30 cellular contexts compared by ENCODE assay signal in the genomic region with DNA sequence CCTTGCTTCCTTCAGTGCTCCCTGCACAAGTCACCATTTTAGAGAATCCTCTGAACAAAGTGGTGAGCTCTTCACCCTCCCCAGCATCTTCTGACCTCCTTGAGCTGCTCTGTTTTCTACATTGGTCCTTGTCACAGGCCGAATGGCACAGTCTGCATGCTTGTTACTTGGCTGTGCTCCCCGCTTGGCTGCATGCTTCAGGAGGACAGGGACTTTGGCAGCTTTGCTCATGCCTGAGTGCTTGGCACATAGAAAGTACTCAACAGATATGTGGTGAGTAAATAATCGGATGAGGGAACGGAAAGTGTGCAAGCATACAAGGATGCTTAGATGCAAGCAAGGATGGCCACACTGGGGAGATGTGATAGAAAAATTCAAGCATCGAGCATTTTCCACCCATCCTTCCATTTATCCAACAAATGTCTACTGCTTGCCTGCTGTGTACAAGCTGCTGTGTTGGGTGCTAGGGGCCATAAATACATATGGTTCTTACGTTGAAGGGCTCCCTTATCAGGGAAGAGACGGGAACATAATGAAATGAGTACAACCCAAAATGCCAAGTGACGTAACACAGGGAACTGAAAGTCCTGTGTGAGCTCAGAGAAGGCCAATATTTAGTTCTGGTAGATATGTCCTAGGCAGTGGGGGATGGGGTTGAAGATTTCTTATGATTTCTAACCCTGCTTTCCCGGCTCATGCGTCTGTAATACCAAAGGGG. TPM values are rescaled to one million over a fixed set of nuclear protein-coding genes. Genes with fewer than 3 reads are reported as not detected.
A peak's percentile ranks its signal among the peaks of the same experiment; 100 is the strongest.
DNase-seq lines count a peak whose midpoint lies in the region; ATAC-seq, FAIRE-seq and TF ChIP-seq lines count a peak whose summit lies in the region.
"Had no signal": no experiment of that assay in that cellular context is flagged by ENCODE, and none has a peak within 500 bp of the region (broad histone marks: within the 10 kb centered on the region; RNA-seq: fewer than 3 reads in every experiment).

No MANE protein-coding gene starts in this region.

- H3K79me2 ChIP-seq in GM12878 (ENCODE audit: control insufficient read depth, insufficient read depth, low read length) (no peaks in the 10 kb centered on the region), HepG2 (ENCODE audit: insufficient read depth, low read length) (peaks cover 8% of the 10 kb centered on the region)

- H3K36me3 ChIP-seq in GM12878 (ENCODE audit: control insufficient read depth in 2 of 2, insufficient read depth in 2 of 2, low read length in 1 of 2), result no peaks in the 10 kb centered on the region
- H3K36me3 ChIP-seq in HepG2 (replicated peaks in 1 of 2; ENCODE audit: control insufficient read depth in 1 of 2, insufficient read depth in 2 of 2, low read length in 2 of 2), result peaks cover 31 to 63% of the 10 kb centered on the region in 2 experiments
- H3K36me3 ChIP-seq in upper lobe of left lung, result peaks cover 0 to 3% (median 0%) of the 10 kb centered on the region in 4 donors

- in situ Hi-C loops in GM12878 (cut with MboI) (no loop called here), HepG2 (cut with HindIII; ENCODE audit: extremely low pct_ligation_motif_present, low pct_unique_long_range_greater_than_20kb) (no loop called here)

- peaks cover 23% of the 10 kb centered on the region for H3K4me1 ChIP-seq in GM12878 (ENCODE audit: control insufficient read depth, insufficient read depth, low read length)
- H3K4me1 ChIP-seq in HepG2 (ENCODE audit: insufficient read depth, low read length), result no peaks in the 10 kb centered on the region
- H3K4me1 ChIP-seq in upper lobe of left lung, result peaks cover 0 to 5% (median 0%) of the 10 kb centered on the region in 4 donors
- H3K4me1 ChIP-seq: suprapubic skin had no signal

- H3K4me3 ChIP-seq in GM12878 (no peak overlapping the region), HepG2 (replicated peaks in 1 of 3; ENCODE audit: insufficient read depth in 1 of 3, low read depth in 2 of 3, low read length in 3 of 3) (no peak overlapping the region), upper lobe of left lung (no peak overlapping the region)
- H3K4me3 ChIP-seq: esophagus squamous epithelium, suprapubic skin had no signal

- TF ChIP-seq EP300 in GM12878 (IDR thresholded peaks at IDR 0.05; ENCODE audit: borderline replicate concordance in 1 of 2, control insufficient read depth in 1 of 2, low read depth in 2 of 2, low read length in 2 of 2) (no peak), HepG2 (IDR thresholded peaks at IDR 0.05; ENCODE audit: low read depth in 2 of 2, low read length in 2 of 2) (no peak), HepG2 (CRISPR knock-in tag; IDR thresholded peaks at IDR 0.05; ENCODE audit: borderline replicate concordance) (no peak), upper lobe of left lung (IDR thresholded peaks at IDR 0.05) (no peak)

- peak; percentile 35 for ATAC-seq in GM12878
- no peak for ATAC-seq in HepG2
- no peak for ATAC-seq in GM19467 (IDR thresholded peaks at IDR 0.05; ENCODE audit: unreplicated experiment)
- ATAC-seq in upper lobe of left lung (ENCODE audit: low FRiP score in 2 of 2), result no peak
- ATAC-seq: CD8-positive, alpha-beta T cell; HCT116 had no signal

- POLR2A ChIA-PET in GM12878 (lab: Charles Lee) (interaction anchor here (0.7 to 2.9 kb wide), 4 partner anchors 13 to 25 kb away, joined by 3 to 15 read pairs (median 4); no protein-coding TSS in a partner anchor), HepG2 (lab: Yijun Ruan, JAX) (no interaction called here)

- TF ChIP-seq RAD21 in GM12878 (IDR thresholded peaks at IDR 0.05; ENCODE audit: insufficient read depth, low read depth, low read length) (no peak), HepG2 (CRISPR knock-in tag; IDR thresholded peaks at IDR 0.05) (no peak)

- intact Hi-C loops in GM12878 (cut with micrococcal nuclease; ENCODE audit: unreplicated experiment), result no loop called here
- intact Hi-C loops in HepG2 (cut with micrococcal nuclease; ENCODE audit: unreplicated experiment), result no loop called here

- RAD21 ChIA-PET in GM12878 (lab: Charles Lee; ENCODE audit: unreplicated experiment), result interaction anchor here (1.0 to 4.8 kb wide), 5 partner anchors 10 to 177 kb away, joined by 3 to 41 read pairs (median 10); no protein-coding TSS in a partner anchor

- H3K9ac ChIP-seq in GM12878 (ENCODE audit: control insufficient read depth, insufficient read depth, low read length), result no peak overlapping the region
- no peak overlapping the region for H3K9ac ChIP-seq in HepG2 (ENCODE audit: insufficient read depth, low read depth, low read length)

- TF ChIP-seq CTCF in GM12878 (IDR thresholded peaks at IDR 0.05 in 2 of 3, conservative IDR thresholded peaks at IDR 0.05 in 1 of 3; ENCODE audit: control insufficient read depth in 2 of 3, extremely low read depth in 1 of 3, insufficient read depth in 1 of 3, low read depth in 3 of 3, low read length in 3 of 3), result no peak
- no peak for TF ChIP-seq CTCF in HepG2 (CRISPR knock-in tag; IDR thresholded peaks at IDR 0.05)
- TF ChIP-seq CTCF in upper lobe of left lung (IDR thresholded peaks at IDR 0.05), result no peak

- CTCF ChIA-PET in GM12878 (lab: Yijun Ruan, JAX) (interaction anchor here (0.6 to 6.1 kb wide), 8 partner anchors 8 to 286 kb away, joined by 3 to 49 read pairs (median 5); no protein-coding TSS in a partner anchor), HepG2 (lab: Yijun Ruan, JAX; ENCODE audit: low intra/inter-chr PET ratio, low total read pairs) (no interaction called here)

- DNase-seq in NOMO-1 (lab: John Stamatoyannopoulos, UW; ENCODE audit: unreplicated experiment in 2 of 2) (peak; percentile 4 to 5), NOMO-1 treated with dmso at 0.1 percent for 144 hours (lab: John Stamatoyannopoulos, UW; ENCODE audit: unreplicated experiment) (no peak), GM12878 (ENCODE audit: low read depth, low spot score) (no peak), HepG2 (ENCODE audit: low spot score) (no peak), GF-D8 (lab: John Stamatoyannopoulos, UW) (no peak), NCI-H510A treated with DMSO at 0.1 percent for 48 hours (lab: John Stamatoyannopoulos, UW) (no peak), upper lobe of left lung (no peak)
- DNase-seq: activated CD4-positive, alpha-beta T cell treated with anti-CD3 and anti-CD28 coated beads for 4 hours; activated CD8-positive, alpha-beta memory T cell treated with anti-CD3 and anti-CD28 coated beads for 24 hours; activated effector memory CD4-positive, alpha-beta T cell treated with anti-CD3 and anti-CD28 coated beads, Interleukin-2, amount 50 U/mL, for 16 hours; activated naive CD8-positive, alpha-beta T cell treated with anti-CD3 and anti-CD28 coated beads, Interleukin-2, amount 10 ng/mL, durations not matched to agents 7 days and 5 days; central memory CD4-positive, alpha-beta T cell; DMS 273 treated with DMSO at 0.1 percent for 48 hours; EL; esophagus squamous epithelium; foreskin melanocyte; mesenchymal stem cell; NCI-H1048; NCI-H1694; NCI-H69; OCI-M1; stimulated activated CD4-positive, alpha-beta T cell treated with anti-CD3 and anti-CD28 coated beads, Interleukin-4, amount 100 ng/mL, for 4 hours; stimulated activated naive CD4-positive, alpha-beta T cell had no signal

- TF ChIP-seq POLR2A in GM12878 (IDR thresholded peaks at IDR 0.05; ENCODE audit: low read depth, low read length), result no peak
- TF ChIP-seq POLR2A in HepG2 (IDR thresholded peaks at IDR 0.05; ENCODE audit: insufficient read depth in 1 of 2, low read depth in 2 of 2, low read length in 2 of 2), result no peak
- TF ChIP-seq POLR2A in upper lobe of left lung (IDR thresholded peaks at IDR 0.05), result no peak

- no peaks in the 10 kb centered on the region for H4K20me1 ChIP-seq in GM12878 (ENCODE audit: control insufficient read depth, insufficient read depth)
- H4K20me1 ChIP-seq in HepG2 (ENCODE audit: insufficient read depth, low read length), result peaks cover 7% of the 10 kb centered on the region; the same call in 1 of the 2 replicates

- H3K9me3 ChIP-seq in GM12878 (replicated peaks; ENCODE audit: control insufficient read depth, insufficient read depth, low read length) (no peaks in the 10 kb centered on the region; the same call in 2 of the 3 replicates), HepG2 (ENCODE audit: low read length) (no peaks in the 10 kb centered on the region), upper lobe of left lung (no peaks in the 10 kb centered on the region)
- H3K9me3 ChIP-seq: esophagus squamous epithelium, suprapubic skin had no signal

- H3K4me2 ChIP-seq in GM12878 (ENCODE audit: control insufficient read depth, insufficient read depth) (0 out of 2 replicates have a peak overlapping the region, but pooled peaks have one; percentile 7), HepG2 (ENCODE audit: low read depth, low read length) (no peak overlapping the region)

- H3K27ac ChIP-seq in GM12878 (ENCODE audit: control insufficient read depth, insufficient read depth), result no peak overlapping the region
- H3K27ac ChIP-seq in HepG2 (ENCODE audit: extremely low read length, insufficient read depth, low read length), result no peak overlapping the region
- no peak overlapping the region for H3K27ac ChIP-seq in upper lobe of left lung
- H3K27ac ChIP-seq: esophagus squamous epithelium, suprapubic skin, VCaP had no signal

- 75% methylated on average over 10 of the region's 10 CpGs for WGBS in GM12878 (ENCODE audit: insufficient coverage, insufficient replicate concordance, low lambda C conversion rate, missing lambda C conversion rate)
- WGBS in HepG2 (ENCODE audit: low lambda C conversion rate), result 96% methylated on average over 10 of the region's 10 CpGs
- WGBS in upper lobe of left lung, 2 donors, result 83 to 88% methylated on average over 10 of the region's 10 CpGs

- H3K27me3 ChIP-seq in GM12878 (replicated peaks in 1 of 2; ENCODE audit: control insufficient read depth in 2 of 2, insufficient read depth in 2 of 2, low read length in 1 of 2) (no peaks in the 10 kb centered on the region), HepG2 (ENCODE audit: control insufficient read depth in 1 of 2, insufficient read depth in 2 of 2, low read length in 2 of 2) (no peaks in the 10 kb centered on the region), upper lobe of left lung (no peaks in the 10 kb centered on the region)
- H3K27me3 ChIP-seq: esophagus squamous epithelium, suprapubic skin had no signal

- H2AFZ ChIP-seq in GM12878 (ENCODE audit: control insufficient read depth, low read depth, low read length) (no peak overlapping the region), HepG2 (ENCODE audit: low read length) (no peak overlapping the region)

- BruUV-seq in GM12878 (replicated peaks; lab: Mats Ljungman, UMichigan), result no TSS peak
- no TSS peak for BruUV-seq in HepG2 (replicated peaks; lab: Mats Ljungman, UMichigan)

- SMC1A ChIA-PET in GM12878 (lab: Charles Lee; ENCODE audit: uncharacterized antibody, unreplicated experiment), result interaction anchor here (0.6 to 6.1 kb wide), 12 partner anchors 10 to 30 kb away, joined by 3 to 43 read pairs (median 5); no protein-coding TSS in a partner anchor

- FAIRE-seq in GM12878 (lab: Jason Lieb, UNC) (no peak), HepG2 (lab: Jason Lieb, UNC) (no peak)
- FAIRE-seq: astrocyte had no signal

RNA-seq across cellular contexts. Expression of gene SLC2A9, which starts 31.2 kb away (rescaled TPM):
- 1.5 and 1.8 TPM in 2 replicates for total RNA-seq in GM12878 (2013; cell fraction: nucleolus; rRNA removed)
- total RNA-seq in GM12878 (2014; rRNA removed) (0.28 and 0.54 TPM in 2 replicates), GM12878 (2014; rRNA removed; fragmentation: Illumina TruSeq; extraction: Trizol) (0.37 and 0.85 TPM in 2 replicates), GM12878 (2021) (0.43 and 1.2 TPM in 2 replicates), HepG2 (2016; rRNA removed; fragmentation: Illumina TruSeq; extraction: Trizol) (19.9 and 36.2 TPM in 2 replicates), upper lobe of left lung (10 to 100 TPM in 3 of 6 donors, 1 to 10 TPM in 3; 5.4 to 25.1 (median 13.0) TPM)
- polyA plus RNA-seq in GM12878 (2011; ENCODE audit: low read depth), result not detected
- polyA plus RNA-seq in GM12878 (2011; rRNA removed) (1.4 and 1.5 TPM in 2 replicates), GM12878 (2014; fragmentation: Illumina TruSeq; extraction: Trizol) (0.24 and 0.35 TPM in 2 replicates), GM12878 (2014; fragmentation: Nextera tagmentation; extraction: Ambion mirVana) (1 to 10 TPM; 1.2 to 1.3 TPM), GM12878 (2014; rRNA removed) (0.46 and 0.74 TPM in 2 replicates), GM12878 (2016; fragmentation: Nextera tagmentation; extraction: Ambion mirVana) (1 to 10 TPM; 2.7 to 2.8 TPM), HepG2 (2011; rRNA removed) (42.3 and 51.0 TPM in 2 replicates)
- polyA plus RNA-seq in GM12878 (2011; cell fraction: cytosol; rRNA removed), result 1.5 and 1.8 TPM in 2 replicates
- 3.8 and 4.2 TPM in 2 replicates for polyA plus RNA-seq in GM12878 (2011; cell fraction: nucleus; rRNA removed)
- 0.18 and 0.42 TPM in 2 replicates for polyA plus RNA-seq in GM12878 (2012)
- polyA minus RNA-seq in GM12878 (2011; rRNA and poly(A)+ RNA removed), result 2.0 and 3.6 TPM in 2 replicates
- polyA minus RNA-seq in GM12878 (2011; cell fraction: cytosol; rRNA and poly(A)+ RNA removed), result not detected in 2 replicates
- polyA minus RNA-seq in GM12878 (2011; cell fraction: nucleus; rRNA and poly(A)+ RNA removed), result 6.3 and 9.8 TPM in 2 replicates
- total RNA-seq in HepG2 (2016; cell fraction: cytosol; rRNA removed; fragmentation: Illumina TruSeq; extraction: Trizol; ENCODE audit: low read depth), result 11.2 and 13.2 TPM in 2 replicates
- total RNA-seq in HepG2 (2016; cell fraction: insoluble cytoplasmic fraction; rRNA removed; fragmentation: Illumina TruSeq; extraction: Trizol), result 20.2 and 36.6 TPM in 2 replicates
- 16.6 and 18.8 TPM in 2 replicates for total RNA-seq in HepG2 (2016; cell fraction: membrane; rRNA removed; fragmentation: Illumina TruSeq; extraction: Trizol)
- total RNA-seq in HepG2 (2016; cell fraction: nucleus; rRNA removed; fragmentation: Illumina TruSeq; extraction: Trizol), result 46.8 and 63.5 TPM in 2 replicates
- 40.4 and 40.5 TPM in 2 replicates for polyA plus RNA-seq in HepG2 (2011; cell fraction: cytosol; rRNA removed)
- 78.3 and 78.9 TPM in 2 replicates for polyA plus RNA-seq in HepG2 (2011; cell fraction: nucleus; rRNA removed)
- 38.0 and 55.5 TPM in 2 replicates for polyA plus RNA-seq in HepG2 (2012)
- 5.7 and 8.5 TPM in 2 replicates for polyA plus RNA-seq in HepG2 (2016; cell fraction: cytosol; fragmentation: Illumina TruSeq; extraction: Trizol; ENCODE audit: low read depth)
- 16.8 and 19.2 TPM in 2 replicates for polyA plus RNA-seq in HepG2 (2016; cell fraction: insoluble cytoplasmic fraction; fragmentation: Illumina TruSeq; extraction: Trizol; ENCODE audit: low read depth)
- 11.8 and 13.9 TPM in 2 replicates for polyA plus RNA-seq in HepG2 (2016; cell fraction: membrane; fragmentation: Illumina TruSeq; extraction: Trizol; ENCODE audit: low read depth)
- 32.8 and 34.3 TPM in 2 replicates for polyA plus RNA-seq in HepG2 (2016; cell fraction: nucleus; fragmentation: Illumina TruSeq; extraction: Trizol; ENCODE audit: insufficient read depth, low read depth)
- 0.09 and 127 TPM in 2 replicates for polyA minus RNA-seq in HepG2 (2011; rRNA and poly(A)+ RNA removed; ENCODE audit: low replicate concordance)
- polyA minus RNA-seq in HepG2 (2011; cell fraction: cytosol; rRNA and poly(A)+ RNA removed), result 35.6 and 44.8 TPM in 2 replicates
- polyA minus RNA-seq in HepG2 (2011; cell fraction: nucleus; rRNA and poly(A)+ RNA removed), result 124 and 142 TPM in 2 replicates
- total RNA-seq: A172 had no signal

Comparison
In these comparisons a context has a peak if more than half of its experiments do, and no peak if none do; other contexts are left out.
1. DNase-seq: peak in NOMO-1 (2 of 2); none in NOMO-1 treated with dmso at 0.1 percent for 144 hours (single experiment), GM12878 (single experiment), HepG2 (single experiment), GF-D8 (single experiment), NCI-H510A treated with DMSO at 0.1 percent for 48 hours (single experiment) and upper lobe of left lung (0 of 2).